In the genomic region with DNA sequence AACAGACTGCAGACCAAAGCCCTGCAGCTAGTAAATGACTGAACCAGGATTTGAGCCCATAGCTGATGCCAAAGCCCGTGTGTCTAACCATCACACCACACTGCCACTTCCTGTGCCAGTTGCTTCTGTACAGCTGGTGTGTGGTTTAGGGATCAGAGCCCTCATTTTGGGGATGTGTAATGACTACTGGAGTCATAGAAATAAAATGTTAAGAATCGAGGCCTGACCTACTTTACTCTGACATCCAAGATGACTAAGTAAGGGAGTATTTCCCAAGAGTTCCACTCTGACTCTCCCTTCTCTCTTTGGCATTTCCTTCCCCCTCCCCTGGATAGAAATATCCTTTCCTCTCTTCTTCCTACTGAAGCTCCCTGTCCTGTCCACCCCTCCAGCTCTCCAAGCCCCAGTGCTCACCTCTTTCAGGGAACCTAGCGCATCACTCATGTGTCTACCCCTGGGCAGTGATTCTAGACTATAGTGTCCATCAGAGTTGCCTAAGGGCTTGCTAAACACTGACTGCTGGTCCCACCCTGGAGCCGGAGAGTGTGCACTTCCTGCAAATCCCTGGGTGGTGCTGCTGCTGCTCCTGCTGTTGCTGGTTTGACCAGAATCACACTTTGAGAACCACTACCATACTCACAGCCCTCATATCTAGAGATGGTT, we compare ENCODE assay signal across 1 cellular context.
TF ChIP-seq lines count a peak whose summit lies in the region.

No MANE protein-coding gene starts in this region.

TF ChIP-seq in IMR-90, 13 proteins besides CTCF, POLR2A, EP300 and RAD21:
- TF ChIP-seq CEBPB (IDR thresholded peaks at IDR 0.05; ENCODE audit: low read depth, low read length): peak; percentile 94
- no peak for TF ChIP-seq MXI1 (IDR thresholded peaks at IDR 0.05; ENCODE audit: borderline replicate concordance, low read depth, low read length)
- no peak for TF ChIP-seq MAFK (IDR thresholded peaks at IDR 0.05; ENCODE audit: low read depth, low read length)
- TF ChIP-seq CHD1 (IDR thresholded peaks at IDR 0.05; ENCODE audit: low read depth, low read length): no peak
- TF ChIP-seq, protein P1, sequence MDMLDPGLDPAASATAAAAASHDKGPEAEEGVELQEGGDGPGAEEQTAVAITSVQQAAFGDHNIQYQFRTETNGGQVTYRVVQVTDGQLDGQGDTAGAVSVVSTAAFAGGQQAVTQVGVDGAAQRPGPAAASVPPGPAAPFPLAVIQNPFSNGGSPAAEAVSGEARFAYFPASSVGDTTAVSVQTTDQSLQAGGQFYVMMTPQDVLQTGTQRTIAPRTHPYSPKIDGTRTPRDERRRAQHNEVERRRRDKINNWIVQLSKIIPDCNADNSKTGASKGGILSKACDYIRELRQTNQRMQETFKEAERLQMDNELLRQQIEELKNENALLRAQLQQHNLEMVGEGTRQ (IDR thresholded peaks at IDR 0.05; ENCODE audit: low read depth, low read length): no peak
- peak; percentile 95 for TF ChIP-seq FOS (IDR thresholded peaks at IDR 0.05; ENCODE audit: low read depth, low read length)
- TF ChIP-seq BHLHE40 (IDR thresholded peaks at IDR 0.05; ENCODE audit: low read depth, low read length): peak; percentile 66
- TF ChIP-seq MAZ (IDR thresholded peaks at IDR 0.05; ENCODE audit: borderline replicate concordance, low read depth, low read length): peak; percentile 75; the same call in 1 of the 2 replicates
- TF ChIP-seq SMC3 (IDR thresholded peaks at IDR 0.05; ENCODE audit: low read depth, low read length): peak; percentile 8
- peak; percentile 98 for TF ChIP-seq RCOR1 (IDR thresholded peaks at IDR 0.05; ENCODE audit: insufficient replicate concordance, low read length)
